In the genomic region with DNA sequence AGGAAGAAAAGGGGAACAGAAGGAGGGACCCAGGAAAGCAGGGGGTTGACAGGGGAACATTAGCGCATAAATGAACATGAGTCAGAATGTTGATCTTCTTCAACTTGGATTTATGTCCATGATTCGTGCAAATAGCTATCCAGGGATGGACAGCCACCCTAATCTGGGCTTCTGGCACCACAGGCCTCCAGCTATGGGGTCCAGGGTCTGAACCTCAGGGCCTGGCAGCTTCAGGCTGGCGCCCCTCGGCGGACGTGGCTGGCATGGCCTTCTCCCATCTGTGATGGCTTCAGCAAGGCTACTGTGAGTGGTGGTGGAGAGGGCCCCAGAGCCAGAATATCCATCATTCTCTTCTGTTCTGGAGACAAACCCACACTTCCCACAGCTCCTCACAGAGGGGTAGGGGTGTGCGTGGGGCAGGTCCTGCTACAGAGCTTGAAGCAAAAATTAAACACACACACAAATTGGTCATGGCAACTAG, we compare ENCODE assay signal across 2 cellular contexts.
TF ChIP-seq lines count a peak whose summit lies in the region.

No MANE protein-coding gene starts in this region.

TF ChIP-seq in IMR-90, 13 proteins besides CTCF, POLR2A, EP300 and RAD21:
- TF ChIP-seq MAFK (IDR thresholded peaks at IDR 0.05; ENCODE audit: low read depth, low read length) (no peak), RFX5 (IDR thresholded peaks at IDR 0.05; ENCODE audit: low read depth, low read length) (no peak), MXI1 (IDR thresholded peaks at IDR 0.05; ENCODE audit: borderline replicate concordance, low read depth, low read length) (no peak), RCOR1 (IDR thresholded peaks at IDR 0.05; ENCODE audit: insufficient replicate concordance, low read length) (no peak), NFE2L2 (IDR thresholded peaks at IDR 0.05; ENCODE audit: low read depth, low read length) (no peak), CEBPB (IDR thresholded peaks at IDR 0.05; ENCODE audit: low read depth, low read length) (no peak), FOS (IDR thresholded peaks at IDR 0.05; ENCODE audit: low read depth, low read length) (no peak), USF2 (IDR thresholded peaks at IDR 0.05; ENCODE audit: low read depth, low read length) (no peak), CHD1 (IDR thresholded peaks at IDR 0.05; ENCODE audit: low read depth, low read length) (no peak), BHLHE40 (IDR thresholded peaks at IDR 0.05; ENCODE audit: low read depth, low read length) (no peak), SMC3 (IDR thresholded peaks at IDR 0.05; ENCODE audit: low read depth, low read length) (no peak), MAZ (IDR thresholded peaks at IDR 0.05; ENCODE audit: borderline replicate concordance, low read depth, low read length) (no peak)
- TF ChIP-seq, protein P1, sequence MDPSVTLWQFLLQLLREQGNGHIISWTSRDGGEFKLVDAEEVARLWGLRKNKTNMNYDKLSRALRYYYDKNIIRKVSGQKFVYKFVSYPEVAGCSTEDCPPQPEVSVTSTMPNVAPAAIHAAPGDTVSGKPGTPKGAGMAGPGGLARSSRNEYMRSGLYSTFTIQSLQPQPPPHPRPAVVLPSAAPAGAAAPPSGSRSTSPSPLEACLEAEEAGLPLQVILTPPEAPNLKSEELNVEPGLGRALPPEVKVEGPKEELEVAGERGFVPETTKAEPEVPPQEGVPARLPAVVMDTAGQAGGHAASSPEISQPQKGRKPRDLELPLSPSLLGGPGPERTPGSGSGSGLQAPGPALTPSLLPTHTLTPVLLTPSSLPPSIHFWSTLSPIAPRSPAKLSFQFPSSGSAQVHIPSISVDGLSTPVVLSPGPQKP (IDR thresholded peaks at IDR 0.05; ENCODE audit: borderline replicate concordance, low read depth, low read length) = no peak

TF ChIP-seq in H1, 55 proteins besides CTCF, POLR2A, EP300 and RAD21:
- TF ChIP-seq EGR1 (IDR thresholded peaks at IDR 0.05; ENCODE audit: borderline replicate concordance, low read depth, low read length) (no peak), TCF12 (IDR thresholded peaks at IDR 0.05; ENCODE audit: low read depth, low read length) (no peak), JUN (IDR thresholded peaks at IDR 0.05; ENCODE audit: low read depth, low read length) (no peak), HDAC2 (IDR thresholded peaks at IDR 0.05; ENCODE audit: borderline replicate concordance in 1 of 2, low read depth in 2 of 2, low read length in 2 of 2) (no peak), KDM4A (IDR thresholded peaks at IDR 0.05; ENCODE audit: low read depth, low read length, severe bottlenecking) (no peak), RBBP5 (IDR thresholded peaks at IDR 0.05; ENCODE audit: borderline replicate concordance, low read depth, low read length) (no peak), SIN3A (conservative IDR thresholded peaks at IDR 0.05 in 1 of 2, IDR thresholded peaks at IDR 0.05 in 1 of 2; ENCODE audit: low read depth in 1 of 2, low read length in 2 of 2) (no peak), RFX5 (IDR thresholded peaks at IDR 0.05; ENCODE audit: borderline replicate concordance, low read depth, low read length) (no peak), RXRA (IDR thresholded peaks at IDR 0.05; ENCODE audit: insufficient read depth, low read depth, low read length) (no peak), CREB1 (IDR thresholded peaks at IDR 0.05) (no peak), CHD2 (IDR thresholded peaks at IDR 0.05; ENCODE audit: low read length) (no peak), ATF3 (IDR thresholded peaks at IDR 0.05; ENCODE audit: insufficient read depth, low read depth, low read length) (no peak)
